In the genomic region with DNA sequence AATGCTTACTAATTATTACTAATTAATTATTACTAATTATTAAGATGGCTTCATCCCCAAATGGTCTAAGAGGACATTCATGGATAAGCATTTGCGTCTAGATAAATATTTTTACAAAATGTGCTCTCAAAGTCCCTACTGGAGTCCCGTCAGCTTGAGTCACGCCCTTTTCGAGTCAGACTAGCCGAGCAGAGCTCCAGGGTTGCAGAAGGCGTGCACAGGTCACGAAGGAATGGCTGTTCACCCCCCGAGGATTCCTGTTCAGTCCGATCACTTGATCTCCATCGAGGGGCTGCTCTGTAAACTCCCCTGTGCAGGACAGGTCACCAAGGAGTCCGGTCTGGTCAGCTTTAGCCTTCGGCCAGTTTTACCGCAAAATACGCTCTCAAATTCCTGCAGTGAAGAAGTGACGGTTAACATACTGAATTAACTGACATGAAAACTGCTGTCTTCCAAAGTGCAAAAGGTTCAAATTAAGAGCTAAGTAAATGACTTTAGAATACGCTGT, we compare ENCODE assay signal across 25 cellular contexts. TPM values are rescaled to one million over a fixed set of nuclear protein-coding genes. Genes with fewer than 3 reads are reported as not detected.
"Had no signal": no experiment of that assay in that cellular context is flagged by ENCODE, and none has a peak within 500 bp of the region (broad histone marks: within the 10 kb centered on the region; RNA-seq: fewer than 3 reads in every experiment).

No MANE protein-coding gene starts in this region.

- DNase-seq: cerebellar nuclear complex; colonic mucosa; cortex of kidney; effector CD8-positive, alpha-beta T cell; effector memory CD8-positive, alpha-beta T cell; endodermal cell; erythroblast; esophagus squamous epithelium; foreskin fibroblast; foreskin melanocyte; gastrocnemius medialis; heart left ventricle; hypothalamus; immature natural killer cell; islet precursor cell; left cardiac atrium; lower lobe of right lung; mesenchymal stem cell had no signal

- H3K9me3 ChIP-seq: colonic mucosa, esophagus squamous epithelium, gastrocnemius medialis, heart left ventricle, left lung, lower lobe of right lung, mucosa of descending colon had no signal

- H2AFZ ChIP-seq: hepatocyte had no signal

- H3K36me3 ChIP-seq: colonic mucosa, gastrocnemius medialis, lower lobe of right lung had no signal

- H3K79me2 ChIP-seq: hepatocyte had no signal

- H3K4me3 ChIP-seq: colonic mucosa, esophagus squamous epithelium, gastrocnemius medialis, heart left ventricle, hepatocyte, left lung, lower lobe of right lung, mucosa of descending colon had no signal

- H3K27ac ChIP-seq: colonic mucosa, epithelial cell of prostate, esophagus squamous epithelium, gastrocnemius medialis, heart left ventricle, hepatocyte, left lung, lower lobe of right lung had no signal

- H3K27me3 ChIP-seq: colonic mucosa, heart left ventricle, hepatocyte, left lung had no signal

- H3K4me2 ChIP-seq: hepatocyte had no signal

- FAIRE-seq: endometrium had no signal

- H3K4me1 ChIP-seq: colonic mucosa, gastrocnemius medialis, lower lobe of right lung had no signal

- ATAC-seq: effector memory CD8-positive, alpha-beta T cell; esophagus mucosa; gastrocnemius medialis; heart left ventricle; left cardiac atrium; left lung; lower lobe of right lung; mucosa of descending colon had no signal

RNA-seq across cellular contexts. Expression of a gene that starts 24.9 kb away (rescaled TPM):
- total RNA-seq: myocyte had no signal
